In genomic region chrX:48835524-48836329, GRCh38 we compare ENCODE assay signal across 7 cellular contexts. TPM values are rescaled to one million over a fixed set of nuclear protein-coding genes. Genes with fewer than 3 reads are reported as not detected.
DNase-seq lines count a peak whose midpoint lies in the region; ATAC-seq, FAIRE-seq and TF ChIP-seq lines count a peak whose summit lies in the region.

A gene with protein sequence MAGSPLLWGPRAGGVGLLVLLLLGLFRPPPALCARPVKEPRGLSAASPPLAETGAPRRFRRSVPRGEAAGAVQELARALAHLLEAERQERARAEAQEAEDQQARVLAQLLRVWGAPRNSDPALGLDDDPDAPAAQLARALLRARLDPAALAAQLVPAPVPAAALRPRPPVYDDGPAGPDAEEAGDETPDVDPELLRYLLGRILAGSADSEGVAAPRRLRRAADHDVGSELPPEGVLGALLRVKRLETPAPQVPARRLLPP (minus strand): TSS chrX:48835610. CDS start chrX:48835532, 78 bp downstream.

- H3K9me3 ChIP-seq in K562 (replicated peaks; ENCODE audit: control insufficient read depth, insufficient read depth, low read depth, low read length), result no peaks in the 10 kb centered on the region
- no peaks in the 10 kb centered on the region for H3K9me3 ChIP-seq in mucosa of descending colon

- CTCF ChIA-PET in K562 (lab: Yijun Ruan, JAX; ENCODE audit: low intra/inter-chr PET ratio), result no interaction called here

- FAIRE-seq in K562 (lab: Jason Lieb, UNC), result no peak

- H3K27ac ChIP-seq in HL-60 (replicated peaks) (no peak within 1 kb of the TSS), K562 (ENCODE audit: extremely low read depth, low read depth, low read length) (no peak within 1 kb of the TSS)

- no TSS peak for BruUV-seq in K562 (replicated peaks; lab: Mats Ljungman, UMichigan)

- no peak within 1 kb of the TSS for H3K4me2 ChIP-seq in K562 (ENCODE audit: insufficient read depth, low read length)

- no peak for ATAC-seq in K562
- ATAC-seq in mucosa of descending colon, result no peak
- ATAC-seq in HG03108 (IDR thresholded peaks at IDR 0.05; ENCODE audit: unreplicated experiment), result no peak
- no peak for ATAC-seq in HG03439 (IDR thresholded peaks at IDR 0.05; ENCODE audit: unreplicated experiment)

- H3K4me1 ChIP-seq in K562 (replicated peaks in 1 of 2; ENCODE audit: control insufficient read depth in 2 of 2, insufficient read depth in 2 of 2, low read length in 2 of 2) (peaks cover 0 to 16% of the 10 kb centered on the region in 2 experiments; a peak in 2 of 5 replicates), mucosa of descending colon (ENCODE audit: low read depth) (no peaks in the 10 kb centered on the region)

- no peak for TF ChIP-seq POLR2A in K562 (conservative IDR thresholded peaks at IDR 0.05)
- no peak for TF ChIP-seq POLR2A in erythroblast (IDR thresholded peaks at IDR 0.05; ENCODE audit: low read length)

- no peak for TF ChIP-seq CTCF in HL-60 (IDR thresholded peaks at IDR 0.05; ENCODE audit: insufficient read depth, low read length)
- TF ChIP-seq CTCF in K562 (IDR thresholded peaks at IDR 0.05 in 2 of 3, conservative IDR thresholded peaks at IDR 0.05 in 1 of 3; ENCODE audit: insufficient read depth in 2 of 3, low read depth in 1 of 3, low read length in 3 of 3), result no peak
- no peak for TF ChIP-seq CTCF in mucosa of descending colon (IDR thresholded peaks at IDR 0.05)

- H2AFZ ChIP-seq in K562 (ENCODE audit: low read depth, low read length), result no peak within 1 kb of the TSS

- no peak for DNase-seq in HL-60 (ENCODE audit: low read depth in 1 of 2, low spot score in 1 of 2)
- DNase-seq in NCI-H774 (lab: John Stamatoyannopoulos, UW), result peak; percentile 73
- DNase-seq in K562 (ENCODE audit: extremely low read depth in 1 of 4, low spot score in 3 of 4), result no peak
- DNase-seq in mucosa of descending colon, result no peak
- no peak for DNase-seq in erythroblast (lab: John Stamatoyannopoulos, UW)

- POLR2A ChIA-PET in K562 (lab: Yijun Ruan, JAX), result interaction anchor here (1.3 kb wide), 1 partner anchor 16 kb away, joined by 3 read pairs; no protein-coding TSS in a partner anchor

- in situ Hi-C loops in K562 (cut with MboI), result no loop called here

- no peak for TF ChIP-seq RAD21 in K562 (CRISPR knock-in tag; conservative IDR thresholded peaks at IDR 0.05 in 1 of 2, IDR thresholded peaks at IDR 0.05 in 1 of 2)

- no peaks in the 10 kb centered on the region for H3K9me1 ChIP-seq in K562 (ENCODE audit: control insufficient read depth, insufficient read depth, low read length)

- 82% methylated on average over 12 of the region's 35 CpGs for WGBS in K562 (ENCODE audit: insufficient coverage, low coverage, missing lambda C conversion rate)

- H3K36me3 ChIP-seq in K562 (ENCODE audit: control insufficient read depth, insufficient read depth, low read length) (no peaks in the 10 kb centered on the region), mucosa of descending colon (ENCODE audit: low read depth) (no peaks in the 10 kb centered on the region)

- H3K27me3 ChIP-seq in HL-60 (ENCODE audit: insufficient read depth, poor library complexity, severe bottlenecking) (peaks cover 12% of the 10 kb centered on the region), K562 (ENCODE audit: control insufficient read depth in 2 of 2, insufficient read depth in 2 of 2, low read length in 2 of 2) (no peaks in the 10 kb centered on the region)

- H3K4me3 ChIP-seq in HL-60 (replicated peaks; ENCODE audit: insufficient read depth, low read length) (0 out of 2 replicates have a peak within 1 kb of the TSS, but pooled peaks have one; percentile 1), K562 (no peak within 1 kb of the TSS), mucosa of descending colon (no peak within 1 kb of the TSS)

- intact Hi-C loops in K562 (cut with micrococcal nuclease) (no loop called here), mucosa of descending colon (cut with DNase I, micrococcal nuclease) (no loop called here)

- no peaks in the 10 kb centered on the region for H3K79me2 ChIP-seq in K562 (ENCODE audit: control insufficient read depth, insufficient read depth, low read length)

- H3K9ac ChIP-seq in K562 (ENCODE audit: insufficient read depth in 1 of 2, low read depth in 2 of 2, low read length in 2 of 2), result no peak within 1 kb of the TSS

- TF ChIP-seq EP300 in K562 (IDR thresholded peaks at IDR 0.05; ENCODE audit: low read length), result no peak

- no peaks in the 10 kb centered on the region for H4K20me1 ChIP-seq in K562 (replicated peaks; ENCODE audit: control insufficient read depth, insufficient read depth, low read length)

TF ChIP-seq in K562, 482 proteins besides CTCF, POLR2A, EP300 and RAD21:
- TF ChIP-seq ZNF121 (CRISPR knock-in tag; conservative IDR thresholded peaks at IDR 0.05) (no peak), RFX1 (IDR thresholded peaks at IDR 0.05) (peak; percentile 20; the same call in 1 of the 2 replicates)
TF ChIP-seq in K562: peak in this region for 1.

RNA-seq across cellular contexts. Expression of the gene that starts here (rescaled TPM):
- not detected in 2 replicates for total RNA-seq in K562 (2011; cell fraction: chromatin; rRNA removed; ENCODE audit: low replicate concordance)
- total RNA-seq in K562 (2011; cell fraction: nucleolus; rRNA removed), result not detected in 2 replicates
- not detected in 2 replicates for total RNA-seq in K562 (2011; cell fraction: nucleoplasm; rRNA removed)
- total RNA-seq in K562 (2014; rRNA removed) (0.54 and 0.61 TPM in 2 replicates), K562 (2014; rRNA removed; fragmentation: Illumina TruSeq; extraction: Trizol) (not detected in 2 replicates), K562 (2015; rRNA removed; fragmentation: Illumina TruSeq; extraction: Trizol) (not detected in 2 replicates), K562 (2021) (0.36 and 0.55 TPM in 2 replicates), mucosa of descending colon (10 to 100 TPM; 11.1 to 19.7 (median 13.8) TPM)
- polyA plus RNA-seq in K562 (2011; rRNA removed) (0.16 TPM in 1 of 2 replicates, not detected in the other), K562 (2014; fragmentation: Illumina TruSeq; extraction: Trizol) (not detected in 2 replicates), K562 (2014; fragmentation: Nextera tagmentation; extraction: Ambion mirVana) (not detected), K562 (2014; rRNA removed) (0.07 and 0.85 TPM in 2 replicates)
- polyA plus RNA-seq in K562 (2011; cell fraction: cytosol; rRNA removed), result 0.04 and 0.39 TPM in 2 replicates
- polyA plus RNA-seq in K562 (2011; cell fraction: nucleus; rRNA removed), result 0.63 TPM in 1 of 2 replicates, not detected in the other
- polyA plus RNA-seq in K562 (2012), result 0.29 and 0.40 TPM in 2 replicates
- polyA minus RNA-seq in K562 (2011; rRNA and poly(A)+ RNA removed), result 1.2 TPM in 1 of 2 replicates, not detected in the other
- not detected in 2 replicates for polyA minus RNA-seq in K562 (2011; cell fraction: cytosol; rRNA and poly(A)+ RNA removed)
- not detected in 2 replicates for polyA minus RNA-seq in K562 (2011; cell fraction: nucleus; rRNA and poly(A)+ RNA removed)

Comparison
In these comparisons a context has a peak if more than half of its experiments do, and no peak if none do; other contexts are left out.
1. RNA of the gene that starts here (total RNA-seq): 11.1 to 19.7 TPM in mucosa of descending colon; 0.36 to 0.61 TPM in K562; every median in the first group is over 4 times any median in the second.